ENCODE assay signal across 21 cellular contexts in genomic region chr18:27491772-27492171, GRCh38.
"Had no signal": no experiment of that assay in that cellular context is flagged by ENCODE, and none has a peak within 500 bp of the region (broad histone marks: within the 10 kb centered on the region; RNA-seq: fewer than 3 reads in every experiment).

No MANE protein-coding gene starts in this region.

- DNase-seq: cortex of kidney; effector memory CD4-positive, alpha-beta T cell; gastrocnemius medialis; mammary epithelial cell; mucosa of descending colon; naive thymus-derived CD8-positive, alpha-beta T cell; occipital lobe; pancreas; right lobe of liver; spleen; stimulated activated CD4-positive, alpha-beta T cell treated with anti-CD3 and anti-CD28 coated beads, Interleukin-15, amount 100 ng/mL, for 24 hours; stimulated activated CD4-positive, alpha-beta T cell treated with anti-CD3 and anti-CD28 coated beads, Interleukin-1b, Interleukin-23, amount 100 ng/mL, for 48 hours; stimulated activated CD4-positive, alpha-beta T cell treated with anti-CD3 and anti-CD28 coated beads, Interleukin-4, amount 100 ng/mL, for 4 hours; stimulated activated naive B cell treated with anti-CD40 and anti-IgM and Interleukin-4, amounts not matched to agents 10 μg/mL and 1 μg/mL and 100 μg/mL, for 72 hours; stimulated activated naive CD8-positive, alpha-beta T cell treated with anti-CD3 and anti-CD28 coated beads, Interleukin-15, amount 100 ng/mL, for 72 hours; testis had no signal

- H3K27me3 Mint-ChIP-seq: central memory CD8-positive, alpha-beta T cell; naive thymus-derived CD8-positive, alpha-beta T cell; stimulated activated naive B cell treated with anti-CD40 and anti-IgM and Interleukin-4, amounts not matched to agents 10 μg/mL and 1 μg/mL and 100 μg/mL, for 72 hours; stimulated activated naive CD8-positive, alpha-beta T cell treated with anti-CD3 and anti-CD28 coated beads, Interleukin-15, amount 100 ng/mL, for 72 hours had no signal

- H3K36me3 Mint-ChIP-seq: naive thymus-derived CD8-positive, alpha-beta T cell; stimulated activated naive B cell treated with anti-CD40 and anti-IgM and Interleukin-4, amounts not matched to agents 10 μg/mL and 1 μg/mL and 100 μg/mL, for 72 hours had no signal

- H3K27ac Mint-ChIP-seq: naive thymus-derived CD8-positive, alpha-beta T cell; progenitor cell of endocrine pancreas; stimulated activated naive B cell treated with anti-CD40 and anti-IgM and Interleukin-4, amounts not matched to agents 10 μg/mL and 1 μg/mL and 100 μg/mL, for 72 hours; stimulated activated naive CD8-positive, alpha-beta T cell treated with anti-CD3 and anti-CD28 coated beads, Interleukin-15, amount 100 ng/mL, for 72 hours had no signal

- ATAC-seq: gastrocnemius medialis; left lobe of liver; mucosa of descending colon; naive thymus-derived CD8-positive, alpha-beta T cell; pancreas; right lobe of liver; stimulated activated naive B cell treated with anti-CD40 and anti-IgM and Interleukin-4, amounts not matched to agents 10 μg/mL and 1 μg/mL and 100 μg/mL, for 72 hours; stimulated activated naive CD8-positive, alpha-beta T cell treated with anti-CD3 and anti-CD28 coated beads, Interleukin-15, amount 100 ng/mL, for 72 hours had no signal

- H3K36me3 ChIP-seq: esophagus muscularis mucosa, gastrocnemius medialis, pancreas, right lobe of liver, spleen, tibial nerve had no signal

- H3K4me3 Mint-ChIP-seq: central memory CD8-positive, alpha-beta T cell; naive thymus-derived CD8-positive, alpha-beta T cell; stimulated activated naive B cell treated with anti-CD40 and anti-IgM and Interleukin-4, amounts not matched to agents 10 μg/mL and 1 μg/mL and 100 μg/mL, for 72 hours; stimulated activated naive CD8-positive, alpha-beta T cell treated with anti-CD3 and anti-CD28 coated beads, Interleukin-15, amount 100 ng/mL, for 72 hours had no signal

- H3K4me1 Mint-ChIP-seq: central memory CD8-positive, alpha-beta T cell; naive thymus-derived CD8-positive, alpha-beta T cell; stimulated activated naive B cell treated with anti-CD40 and anti-IgM and Interleukin-4, amounts not matched to agents 10 μg/mL and 1 μg/mL and 100 μg/mL, for 72 hours; stimulated activated naive CD8-positive, alpha-beta T cell treated with anti-CD3 and anti-CD28 coated beads, Interleukin-15, amount 100 ng/mL, for 72 hours had no signal

- H3K27me3 ChIP-seq: esophagus muscularis mucosa, gastrocnemius medialis, pancreas, right lobe of liver, spleen, testis, tibial nerve had no signal

- H3K4me3 ChIP-seq: esophagus muscularis mucosa, gastrocnemius medialis, mucosa of descending colon, pancreas, right lobe of liver, spleen, testis, tibial nerve had no signal
